Comparison of ENCODE assay signal across 8 cellular contexts in the genomic region with DNA sequence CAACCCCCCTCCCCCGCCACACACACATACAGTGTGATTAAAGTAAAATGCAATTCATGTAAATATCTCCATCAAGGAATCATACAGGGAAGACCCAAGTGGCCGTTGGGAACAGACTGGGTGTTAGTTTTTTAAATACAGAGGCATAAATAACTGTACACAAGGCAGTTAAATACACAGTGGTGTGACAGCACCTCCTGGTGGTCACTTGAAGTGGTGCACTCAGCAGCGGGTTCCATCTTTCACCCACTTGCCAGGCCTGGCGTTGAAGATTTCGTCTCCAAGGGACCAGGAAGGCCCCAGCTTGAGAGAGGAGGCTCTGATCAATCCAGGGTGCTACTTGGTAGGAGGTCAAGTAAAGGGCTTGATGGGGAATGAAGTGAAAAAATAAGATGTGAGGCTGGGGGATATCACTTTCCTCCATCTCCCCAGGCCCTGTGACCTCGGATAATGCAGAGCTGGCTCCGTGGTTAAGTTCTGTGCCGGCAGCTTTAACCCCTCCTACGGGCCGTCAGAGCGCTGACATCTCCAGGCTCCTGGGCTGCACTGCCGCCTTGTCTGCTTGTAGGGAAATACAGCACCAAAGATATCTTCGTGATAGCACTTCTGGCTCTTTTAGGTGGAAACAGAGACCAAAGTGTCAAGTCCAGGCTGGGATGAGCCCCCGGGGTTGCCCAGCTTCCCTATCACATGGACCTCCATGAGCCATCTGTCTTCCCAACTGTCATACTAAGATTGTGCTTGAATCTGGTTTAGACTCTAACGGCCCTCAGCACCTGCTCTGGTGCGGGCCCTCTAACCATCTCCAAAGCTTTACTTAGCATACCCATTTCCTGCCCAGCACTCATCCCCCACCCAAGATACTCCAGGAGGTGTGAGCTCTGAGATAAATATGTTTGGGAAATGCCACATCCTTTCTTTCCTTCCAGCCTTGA. TPM values are rescaled to one million over a fixed set of nuclear protein-coding genes. Genes with fewer than 3 reads are reported as not detected.
A peak's percentile ranks its signal among the peaks of the same experiment; 100 is the strongest.
DNase-seq lines count a peak whose midpoint lies in the region.

No MANE protein-coding gene starts in this region.

- no peaks in the 10 kb centered on the region for H3K36me3 ChIP-seq in MG63

- no peak overlapping the region for H3K4me3 ChIP-seq in MG63

- H3K27me3 ChIP-seq in MG63 = no peaks in the 10 kb centered on the region; the same call in 1 of the 2 replicates

- H3K9me3 ChIP-seq in MG63 = no peaks in the 10 kb centered on the region

- DNase-seq in EH (ENCODE audit: low read depth) (peak; percentile 56), MG63 (peak; percentile 38), ecto neural progenitor cell (ENCODE audit: low spot score) (peak; percentile 79), mucosa of gallbladder (ENCODE audit: low spot score) (peak; percentile 74), mesenteric fat pad (ENCODE audit: low spot score) (no peak)
- DNase-seq in activated CD4-positive, alpha-beta T cell treated with anti-CD3 and anti-CD28 coated beads, Interleukin-2, amount 50 U/mL, for 48 hours = peak; percentile 80 to 82
- DNase-seq in stimulated activated CD8-positive, alpha-beta memory T cell treated with anti-CD3 and anti-CD28 coated beads, Interleukin-7, amount 100 ng/mL, for 4 hours (ENCODE audit: low read depth in 2 of 2) = peak; percentile 20 to 26
- DNase-seq in NK-92 treated with Interleukin-12 subunit alpha and Interleukin-12 subunit beta, amount 100 ng/mL, for 24 hours (lab: John Stamatoyannopoulos, UW) = no peak

RNA-seq across cellular contexts. Expression of gene LGALS9, which starts 20.7 kb away (rescaled TPM):
- total RNA-seq in MG63 (2014; rRNA removed; shearing (Covaris generic); ENCODE audit: low replicate concordance) = 1.2 and 1.8 TPM in 2 replicates
- total RNA-seq in mucosa of gallbladder (103 TPM), mesenteric fat pad (116 TPM)

Comparison
In these comparisons a context has a peak if more than half of its experiments do, and no peak if none do; other contexts are left out.
1. DNase-seq: peak in EH (single experiment), MG63 (single experiment), activated CD4-positive, alpha-beta T cell treated with anti-CD3 and anti-CD28 coated beads, Interleukin-2, amount 50 U/mL, for 48 hours (2 of 2), ecto neural progenitor cell (single experiment), mucosa of gallbladder (single experiment) and stimulated activated CD8-positive, alpha-beta memory T cell treated with anti-CD3 and anti-CD28 coated beads, Interleukin-7, amount 100 ng/mL, for 4 hours (2 of 2); none in mesenteric fat pad (single experiment) and NK-92 treated with Interleukin-12 subunit alpha and Interleukin-12 subunit beta, amount 100 ng/mL, for 24 hours (single experiment).
2. RNA of gene LGALS9, which starts 20.7 kb away (total RNA-seq): 116 TPM in mesenteric fat pad (single experiment) and 103 TPM in mucosa of gallbladder (single experiment); 1.2 to 1.8 TPM in MG63; every median in the first group is over 10 times any median in the second.